ENCODE assay signal across 8 cellular contexts in the genomic region with DNA sequence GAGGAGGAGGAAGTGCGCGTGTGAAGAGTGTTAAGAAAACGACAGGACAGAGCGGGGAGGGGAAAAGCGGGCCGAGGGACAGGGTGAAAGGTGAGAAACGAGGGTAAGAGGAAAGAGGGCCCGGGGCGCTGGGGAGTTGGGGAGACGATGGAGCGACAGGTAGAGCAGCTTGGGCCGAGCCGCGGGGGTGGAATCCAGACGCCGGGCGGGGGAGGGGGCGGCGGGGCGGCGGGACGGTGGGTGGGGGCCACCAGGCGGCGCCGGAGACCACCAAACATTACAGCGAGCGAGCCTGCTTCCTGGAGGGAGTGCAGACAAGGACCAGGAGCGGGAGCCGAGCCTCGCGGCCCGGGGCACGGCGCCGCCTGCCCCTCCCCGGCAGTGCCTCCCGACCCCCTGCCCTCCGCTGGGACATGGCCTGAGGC. TPM values are rescaled to one million over a fixed set of nuclear protein-coding genes. Genes with fewer than 3 reads are reported as not detected.
DNase-seq lines count a peak whose midpoint lies in the region; ATAC-seq and TF ChIP-seq lines count a peak whose summit lies in the region.
"Not testable (repeated sequence)": the region's sequence is repeated elsewhere in the genome, so short reads cannot be mapped to it uniquely, and the experiment has no call there.

No MANE protein-coding gene starts in this region.

- peak; percentile 16 for ATAC-seq in GM21619 (IDR thresholded peaks at IDR 0.05; ENCODE audit: unreplicated experiment)
- peak; percentile 7 for ATAC-seq in HG03196 (IDR thresholded peaks at IDR 0.05; ENCODE audit: unreplicated experiment)
- ATAC-seq in natural killer cell = peak in 1 of 3 donors; percentile 6

- not testable (repeated sequence) for H3K9me3 ChIP-seq in SK-N-MC (ENCODE audit: low read depth, low read length); subcutaneous abdominal adipose tissue (ENCODE audit: control insufficient read depth in 5 of 5, low read length in 5 of 5)

- H3K27ac ChIP-seq in SK-N-MC = not testable (repeated sequence)
- peak overlapping the region; percentile 57 for H3K27ac ChIP-seq in subcutaneous abdominal adipose tissue (ENCODE audit: low read depth, low read length)

- H3K4me1 ChIP-seq in subcutaneous abdominal adipose tissue (ENCODE audit: control insufficient read depth in 5 of 5, insufficient read depth in 5 of 5, low read length in 5 of 5) = not testable (repeated sequence)

- not testable (repeated sequence) for H3K27me3 ChIP-seq in subcutaneous abdominal adipose tissue (ENCODE audit: control insufficient read depth in 5 of 5, insufficient read depth in 4 of 5, low read length in 5 of 5)

- not testable (repeated sequence) for H3K36me3 ChIP-seq in SK-N-MC (ENCODE audit: insufficient read depth, low read length); subcutaneous abdominal adipose tissue (ENCODE audit: control insufficient read depth in 5 of 5, insufficient read depth in 5 of 5, low read length in 5 of 5)

- not testable (repeated sequence) for H3K36me3 Mint-ChIP-seq in activated naive CD8-positive, alpha-beta T cell treated with anti-CD3 and anti-CD28 coated beads for 36 hours; natural killer cell

- not testable (repeated sequence) for H3K27me3 Mint-ChIP-seq in activated naive CD8-positive, alpha-beta T cell treated with anti-CD3 and anti-CD28 coated beads for 36 hours; natural killer cell (ENCODE audit: low read depth in 2 of 2)

- peaks cover 13% of the 10 kb centered on the region for H3K4me1 Mint-ChIP-seq in activated naive CD8-positive, alpha-beta T cell treated with anti-CD3 and anti-CD28 coated beads for 36 hours
- peaks cover 20 to 21% of the 10 kb centered on the region in 2 donors for H3K4me1 Mint-ChIP-seq in natural killer cell

- intact Hi-C loops in natural killer cell (cut with micrococcal nuclease) = not testable (repeated sequence)

- peak overlapping the region; percentile 88 for H3K27ac Mint-ChIP-seq in activated naive CD8-positive, alpha-beta T cell treated with anti-CD3 and anti-CD28 coated beads for 36 hours
- peak overlapping the region; percentile 90 to 93 for H3K27ac Mint-ChIP-seq in natural killer cell

- H3K4me3 ChIP-seq in SK-N-MC (peak overlapping the region; percentile 42; the same call in 1 of the 2 replicates), fibroblast of the aortic adventitia (ENCODE audit: low read depth, low read length) (peak overlapping the region; percentile 64), subcutaneous abdominal adipose tissue (ENCODE audit: low read depth in 1 of 5, low read length in 5 of 5) (peak overlapping the region in 2 of 5 donors; percentile 40 to 57)

- not testable (repeated sequence) for H3K9me3 Mint-ChIP-seq in activated naive CD8-positive, alpha-beta T cell treated with anti-CD3 and anti-CD28 coated beads for 36 hours; natural killer cell

- not testable (repeated sequence) for H3K9ac ChIP-seq in SK-N-MC (ENCODE audit: insufficient read length); subcutaneous abdominal adipose tissue (ENCODE audit: low read length in 5 of 5)

- DNase-seq in DMS53 (lab: John Stamatoyannopoulos, UW) = peak; percentile 23
- DNase-seq in SK-N-MC (ENCODE audit: low read depth, low spot score); fibroblast of the aortic adventitia (ENCODE audit: low read depth); natural killer cell: not testable (repeated sequence)
- DNase-seq in activated naive CD8-positive, alpha-beta T cell treated with anti-CD3 and anti-CD28 coated beads for 36 hours = peak; percentile 18

- TF ChIP-seq CTCF in fibroblast of the aortic adventitia (IDR thresholded peaks at IDR 0.05; ENCODE audit: insufficient read depth, low read length); natural killer cell (IDR thresholded peaks at IDR 0.05): not testable (repeated sequence)

- peak overlapping the region; percentile 95 for H3K4me3 Mint-ChIP-seq in activated naive CD8-positive, alpha-beta T cell treated with anti-CD3 and anti-CD28 coated beads for 36 hours
- H3K4me3 Mint-ChIP-seq in natural killer cell = peak overlapping the region; percentile 98

RNA-seq across cellular contexts. Expression of a gene that starts 0.9 kb away (rescaled TPM):
- not detected for total RNA-seq in activated naive CD8-positive, alpha-beta T cell treated with anti-CD3 and anti-CD28 coated beads for 36 hours
- under 0.01 TPM in 1 of 2 replicates, not detected in the other for total RNA-seq in fibroblast of the aortic adventitia (ENCODE audit: low replicate concordance)
- under 1 TPM in 2 of 3 donors, not detected in 1; 0.30 to 0.49 TPM for total RNA-seq in natural killer cell
